22 cellular contexts compared by ENCODE assay signal in genomic region chr10:50629495-50630122, GRCh38. TPM values are rescaled to one million over a fixed set of nuclear protein-coding genes. Genes with fewer than 3 reads are reported as not detected.
DNase-seq lines count a peak whose midpoint lies in the region; ATAC-seq and TF ChIP-seq lines count a peak whose summit lies in the region.
"Had no signal": no experiment of that assay in that cellular context is flagged by ENCODE, and none has a peak within 500 bp of the region (broad histone marks: within the 10 kb centered on the region; RNA-seq: fewer than 3 reads in every experiment).

No MANE protein-coding gene starts in this region.

- CTCF ChIA-PET in activated CD8-positive, alpha-beta T cell treated with anti-CD3 and anti-CD28 coated beads for 36 hours (lab: Charles Lee) = no interaction called here
- CTCF ChIA-PET in activated CD8-positive, alpha-beta T cell treated with anti-CD3 and anti-CD28 coated beads, Interleukin-2, amount 10 ng/mL, durations not matched to agents 7 days and 5 days (lab: Charles Lee) = no interaction called here
- CTCF ChIA-PET in CD4-positive, alpha-beta memory T cell (lab: Charles Lee; ENCODE audit: partially characterized antibody) = no interaction called here

- POLR2A ChIA-PET in activated CD8-positive, alpha-beta T cell treated with anti-CD3 and anti-CD28 coated beads for 36 hours (lab: Charles Lee) = interaction anchor here (1.3 kb wide), 1 partner anchor 94 kb away, joined by 3 read pairs; no protein-coding TSS in a partner anchor
- POLR2A ChIA-PET in activated CD8-positive, alpha-beta T cell treated with anti-CD3 and anti-CD28 coated beads, Interleukin-2, amount 10 ng/mL, durations not matched to agents 7 days and 5 days (lab: Charles Lee) = no interaction called here
- POLR2A ChIA-PET in CD4-positive, alpha-beta memory T cell (lab: Charles Lee; ENCODE audit: partially characterized antibody) = no interaction called here

- no peaks in the 10 kb centered on the region for H3K9me3 Mint-ChIP-seq in activated CD8-positive, alpha-beta T cell treated with anti-CD3 and anti-CD28 coated beads for 36 hours
- no peaks in the 10 kb centered on the region for H3K9me3 Mint-ChIP-seq in activated CD8-positive, alpha-beta T cell treated with anti-CD3 and anti-CD28 coated beads, Interleukin-2, amount 10 ng/mL, durations not matched to agents 7 days and 5 days (ENCODE audit: insufficient read depth)
- H3K9me3 Mint-ChIP-seq in CD4-positive, alpha-beta memory T cell = no peaks in the 10 kb centered on the region

- in situ Hi-C loops in GM23248 (cut with MboI) = no loop called here

- H3K9me2 ChIP-seq in GM23248 (ENCODE audit: insufficient read depth) = no peaks in the 10 kb centered on the region

- H3K36me3 Mint-ChIP-seq in activated CD8-positive, alpha-beta T cell treated with anti-CD3 and anti-CD28 coated beads for 36 hours (ENCODE audit: low read depth) = peaks cover 7% of the 10 kb centered on the region
- peaks cover 3% of the 10 kb centered on the region for H3K36me3 Mint-ChIP-seq in activated CD8-positive, alpha-beta T cell treated with anti-CD3 and anti-CD28 coated beads, Interleukin-2, amount 10 ng/mL, durations not matched to agents 7 days and 5 days (ENCODE audit: low read depth)
- H3K36me3 Mint-ChIP-seq in CD4-positive, alpha-beta memory T cell = peaks cover 3 to 10% of the 10 kb centered on the region in 2 donors

- peaks cover 23% of the 10 kb centered on the region for H3K4me1 Mint-ChIP-seq in activated CD8-positive, alpha-beta T cell treated with anti-CD3 and anti-CD28 coated beads for 36 hours (ENCODE audit: low read depth)
- H3K4me1 Mint-ChIP-seq in activated CD8-positive, alpha-beta T cell treated with anti-CD3 and anti-CD28 coated beads, Interleukin-2, amount 10 ng/mL, durations not matched to agents 7 days and 5 days (ENCODE audit: low read depth) = peaks cover 23% of the 10 kb centered on the region
- H3K4me1 Mint-ChIP-seq in CD4-positive, alpha-beta memory T cell = peaks cover 9 to 16% (median 13%) of the 10 kb centered on the region in 4 donors

- peak; percentile 45 for ATAC-seq in activated CD8-positive, alpha-beta T cell treated with anti-CD3 and anti-CD28 coated beads for 36 hours
- ATAC-seq in activated CD8-positive, alpha-beta T cell treated with anti-CD3 and anti-CD28 coated beads, Interleukin-2, amount 10 ng/mL, durations not matched to agents 7 days and 5 days = no peak
- ATAC-seq in GM19351 (IDR thresholded peaks at IDR 0.05; ENCODE audit: unreplicated experiment) (no peak), HG02884 (IDR thresholded peaks at IDR 0.05; ENCODE audit: unreplicated experiment) (no peak)
- ATAC-seq: body of pancreas, gastroesophageal sphincter had no signal

- no peaks in the 10 kb centered on the region for H3K36me3 ChIP-seq in GM23248 (ENCODE audit: low read depth)
- no peaks in the 10 kb centered on the region for H3K36me3 ChIP-seq in iPS-18a (ENCODE audit: control insufficient read depth, low read depth, low read length)
- H3K36me3 ChIP-seq in CD4-positive, alpha-beta memory T cell (ENCODE audit: insufficient read depth, low read length) = no peaks in the 10 kb centered on the region

- no peak overlapping the region for H3K27ac Mint-ChIP-seq in activated CD8-positive, alpha-beta T cell treated with anti-CD3 and anti-CD28 coated beads for 36 hours
- H3K27ac Mint-ChIP-seq in activated CD8-positive, alpha-beta T cell treated with anti-CD3 and anti-CD28 coated beads, Interleukin-2, amount 10 ng/mL, durations not matched to agents 7 days and 5 days = no peak overlapping the region
- no peak overlapping the region for H3K27ac Mint-ChIP-seq in CD4-positive, alpha-beta memory T cell

- WGBS in GM23248 (ENCODE audit: low coverage in 1 of 2, low lambda C conversion rate in 2 of 2, missing lambda C conversion rate in 2 of 2), 2 experiments = 65 to 66% methylated on average over 3 of the region's 3 CpGs

- H3K9ac ChIP-seq in GM23248 = no peak overlapping the region
- H3K9ac ChIP-seq in iPS-18a (ENCODE audit: low read length) = peak overlapping the region; percentile 2

- peak; percentile 19 for DNase-seq in activated CD8-positive, alpha-beta T cell treated with anti-CD3 and anti-CD28 coated beads for 36 hours
- no peak for DNase-seq in activated CD8-positive, alpha-beta T cell treated with anti-CD3 and anti-CD28 coated beads, Interleukin-2, amount 10 ng/mL, durations not matched to agents 7 days and 5 days
- DNase-seq in GM23248 = peak; percentile 40
- DNase-seq in activated T-cell treated with anti-CD3 and anti-CD28 coated beads, Interleukin-2, amount 50 U/mL, for 48 hours = peak; percentile 54 to 61
- DNase-seq in CD4-positive, alpha-beta memory T cell = no peak
- DNase-seq: body of pancreas; Calu3; effector CD8-positive, alpha-beta T cell; EL; esophagus squamous epithelium; NCI-H1092; NCI-H2029; NCI-H226; occipital lobe; OCI-M1; small intestine; T-helper 9 cell; trophoblast cell had no signal

- H3K79me2 ChIP-seq in GM23248 (ENCODE audit: insufficient read depth) = no peaks in the 10 kb centered on the region

- H3K4me3 Mint-ChIP-seq in activated CD8-positive, alpha-beta T cell treated with anti-CD3 and anti-CD28 coated beads for 36 hours = no peak overlapping the region
- no peak overlapping the region for H3K4me3 Mint-ChIP-seq in activated CD8-positive, alpha-beta T cell treated with anti-CD3 and anti-CD28 coated beads, Interleukin-2, amount 10 ng/mL, durations not matched to agents 7 days and 5 days
- no peak overlapping the region for H3K4me3 Mint-ChIP-seq in CD4-positive, alpha-beta memory T cell

- H3K4me1 ChIP-seq in GM23248 (ENCODE audit: insufficient read depth) (peaks cover 6% of the 10 kb centered on the region), iPS-18a (ENCODE audit: control insufficient read depth, low read depth, low read length) (peaks cover 33% of the 10 kb centered on the region)
- H3K4me1 ChIP-seq in CD4-positive, alpha-beta memory T cell (ENCODE audit: insufficient read depth, low read length) = peaks cover 17% of the 10 kb centered on the region

- no peak for TF ChIP-seq CTCF in activated CD8-positive, alpha-beta T cell treated with anti-CD3 and anti-CD28 coated beads for 36 hours (IDR thresholded peaks at IDR 0.05)

- intact Hi-C loops in activated CD8-positive, alpha-beta T cell treated with anti-CD3 and anti-CD28 coated beads for 36 hours (cut with micrococcal nuclease) = loop anchor here (5.0 kb wide), 2 partner anchors 197 to 212 kb away; no protein-coding TSS in a partner anchor
- intact Hi-C loops in CD4-positive, alpha-beta memory T cell (cut with micrococcal nuclease) = loop anchor here (10.0 kb wide), 1 partner anchor 685 kb away; the partner anchor contains the start of genes PARG and TIMM23B

- peaks cover 2% of the 10 kb centered on the region for H3K27me3 Mint-ChIP-seq in activated CD8-positive, alpha-beta T cell treated with anti-CD3 and anti-CD28 coated beads for 36 hours
- H3K27me3 Mint-ChIP-seq in activated CD8-positive, alpha-beta T cell treated with anti-CD3 and anti-CD28 coated beads, Interleukin-2, amount 10 ng/mL, durations not matched to agents 7 days and 5 days (ENCODE audit: low read depth) = peaks cover 8% of the 10 kb centered on the region
- H3K27me3 Mint-ChIP-seq in CD4-positive, alpha-beta memory T cell = no peaks in the 10 kb centered on the region

- no peaks in the 10 kb centered on the region for H4K20me1 ChIP-seq in GM23248 (ENCODE audit: insufficient read depth)

- H3K9me3 ChIP-seq in GM23248 (ENCODE audit: low read depth) (no peaks in the 10 kb centered on the region), iPS-18a (ENCODE audit: control insufficient read depth, low read depth, low read length) (no peaks in the 10 kb centered on the region)
- H3K9me3 ChIP-seq in CD4-positive, alpha-beta memory T cell (ENCODE audit: control insufficient read depth in 1 of 2, low read length in 2 of 2) = no peaks in the 10 kb centered on the region
- H3K9me3 ChIP-seq: body of pancreas, esophagus squamous epithelium, gastroesophageal sphincter had no signal

- H3K27me3 ChIP-seq in GM23248 (replicated peaks; ENCODE audit: insufficient read depth) (no peaks in the 10 kb centered on the region), iPS-18a (ENCODE audit: control insufficient read depth, insufficient read depth, low read length) (no peaks in the 10 kb centered on the region)
- no peaks in the 10 kb centered on the region for H3K27me3 ChIP-seq in CD4-positive, alpha-beta memory T cell (ENCODE audit: insufficient read depth, low read length)
- H3K27me3 ChIP-seq: body of pancreas, esophagus squamous epithelium, gastroesophageal sphincter had no signal

- no peak overlapping the region for H3K4me3 ChIP-seq in GM23248
- peak overlapping the region; percentile 6 for H3K4me3 ChIP-seq in iPS-18a (ENCODE audit: low read length)
- no peak overlapping the region for H3K4me3 ChIP-seq in CD4-positive, alpha-beta memory T cell (ENCODE audit: low read length in 2 of 2)
- H3K4me3 ChIP-seq: body of pancreas, esophagus squamous epithelium, gastroesophageal sphincter had no signal

- H3F3A ChIP-seq in GM23248 (ENCODE audit: insufficient read depth) = peaks cover 7% of the 10 kb centered on the region; the same call in 1 of the 2 replicates

- no peak overlapping the region for H3K4me2 ChIP-seq in GM23248 (ENCODE audit: unreplicated experiment)

- H2AFZ ChIP-seq in GM23248 = no peak overlapping the region

- H3K27ac ChIP-seq in GM23248 (no peak overlapping the region), iPS-18a (ENCODE audit: low read length) (no peak overlapping the region)
- no peak overlapping the region for H3K27ac ChIP-seq in CD4-positive, alpha-beta memory T cell (ENCODE audit: low read depth, low read length)
- H3K27ac ChIP-seq: body of pancreas, esophagus squamous epithelium, gastroesophageal sphincter had no signal

RNA-seq across cellular contexts. Expression of gene SGMS1, which starts 5.9 kb away (rescaled TPM):
- 10 to 100 TPM in 1 of 2 experiments, 1 to 10 TPM in 1; 9.0 to 10.6 TPM for total RNA-seq in activated CD8-positive, alpha-beta T cell treated with anti-CD3 and anti-CD28 coated beads for 36 hours
- 10 to 100 TPM; 14.2 to 16.4 TPM for total RNA-seq in activated CD8-positive, alpha-beta T cell treated with anti-CD3 and anti-CD28 coated beads, Interleukin-2, amount 10 ng/mL, durations not matched to agents 7 days and 5 days
- total RNA-seq in GM23248 (2014; rRNA removed; shearing (Covaris generic)) = 53.6 and 71.3 TPM in 2 replicates
- polyA plus RNA-seq in GM23248 (2016; fragmentation: Nextera tagmentation; extraction: Ambion mirVana) = 22.7 and 25.1 TPM in 2 replicates
- 10 to 100 TPM; 28.8 to 33.0 TPM for total RNA-seq in CD4-positive, alpha-beta memory T cell
- polyA plus RNA-seq in CD4-positive, alpha-beta memory T cell = 10 to 100 TPM in 1 of 2 donors, 1 to 10 TPM in 1; 10.0 to 11.7 TPM

Comparison
In these comparisons a context has a peak if more than half of its experiments do, and no peak if none do; other contexts are left out.
1. DNase-seq: peak in activated CD8-positive, alpha-beta T cell treated with anti-CD3 and anti-CD28 coated beads for 36 hours (single experiment), GM23248 (single experiment) and activated T-cell treated with anti-CD3 and anti-CD28 coated beads, Interleukin-2, amount 50 U/mL, for 48 hours (2 of 2); none in activated CD8-positive, alpha-beta T cell treated with anti-CD3 and anti-CD28 coated beads, Interleukin-2, amount 10 ng/mL, durations not matched to agents 7 days and 5 days (single experiment) and CD4-positive, alpha-beta memory T cell (0 of 5).